Comparison of ENCODE assay signal across 8 cellular contexts in genomic region chr1:204647114-204647804, GRCh38.
A peak's percentile ranks its signal among the peaks of the same experiment; 100 is the strongest.
DNase-seq lines count a peak whose midpoint lies in the region; ATAC-seq and TF ChIP-seq lines count a peak whose summit lies in the region.

No MANE protein-coding gene starts in this region.

- no peak overlapping the region for H3K4me3 Mint-ChIP-seq in nephron progenitor cell

- H3K27me3 Mint-ChIP-seq in nephron progenitor cell (ENCODE audit: low read depth, poor library complexity): peaks cover 48% of the 10 kb centered on the region

- no peak for TF ChIP-seq CTCF in nephron progenitor cell (IDR thresholded peaks at IDR 0.05)

- H3K4me1 Mint-ChIP-seq in nephron progenitor cell: peaks cover 40% of the 10 kb centered on the region

- DNase-seq in ACHN (peak; percentile 82), GM04504 (ENCODE audit: low read depth) (peak; percentile 47), NCI-H69 (lab: John Stamatoyannopoulos, UW) (peak; percentile 83), cerebellar cortex (ENCODE audit: low spot score) (peak; percentile 36), nephron progenitor cell (peak; percentile 40), NCI-H2107 (lab: John Stamatoyannopoulos, UW) (no peak)

- ATAC-seq in GM21737 (IDR thresholded peaks at IDR 0.05; ENCODE audit: unreplicated experiment) (no peak), GM18909 (IDR thresholded peaks at IDR 0.05; ENCODE audit: poor library complexity, unreplicated experiment) (no peak)

- no peaks in the 10 kb centered on the region for H3K9me3 Mint-ChIP-seq in nephron progenitor cell

- in situ Hi-C loops in ACHN (cut with HindIII; ENCODE audit: low pct_ligation_motif_present, low pct_unique_long_range_greater_than_20kb, low sequenced_read_pairs): no loop called here

- no peak overlapping the region for H3K27ac Mint-ChIP-seq in nephron progenitor cell

- no peaks in the 10 kb centered on the region for H3K36me3 Mint-ChIP-seq in nephron progenitor cell (ENCODE audit: low read depth)
